14 cellular contexts compared by ENCODE assay signal in the genomic region with DNA sequence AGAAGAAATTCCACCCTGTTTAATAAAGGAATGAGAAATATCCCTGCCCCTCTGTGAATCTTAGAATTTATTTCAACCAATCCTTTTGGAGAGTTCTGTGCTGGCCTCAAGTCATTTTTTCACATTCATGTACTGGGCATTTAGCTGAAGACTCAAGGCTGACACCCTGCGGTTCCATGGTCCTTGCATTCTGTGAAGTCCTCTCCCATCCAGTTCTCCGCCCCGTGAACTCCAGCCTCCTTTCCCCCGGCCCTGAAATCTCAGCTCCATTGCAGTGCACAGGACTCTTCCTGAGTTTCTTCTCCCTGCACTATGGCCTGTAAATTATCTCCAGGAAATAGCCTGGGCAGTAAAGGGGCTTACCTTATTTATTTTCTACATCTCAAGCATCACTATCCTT.
DNase-seq lines count a peak whose midpoint lies in the region; TF ChIP-seq lines count a peak whose summit lies in the region.
"Had no signal": no experiment of that assay in that cellular context is flagged by ENCODE, and none has a peak within 500 bp of the region (broad histone marks: within the 10 kb centered on the region; RNA-seq: fewer than 3 reads in every experiment).

No MANE protein-coding gene starts in this region.

- no peak overlapping the region for H3K14ac ChIP-seq in mesenchymal stem cell (ENCODE audit: low read length in 2 of 2)

- H3K18ac ChIP-seq in mesenchymal stem cell (ENCODE audit: low read depth in 1 of 2, low read length in 2 of 2): no peak overlapping the region

- H2BK15ac ChIP-seq in mesenchymal stem cell (ENCODE audit: low read depth, poor library complexity, severe bottlenecking): no peak overlapping the region

- H3K4me3 ChIP-seq in GM12864 (ENCODE audit: low read depth, low read length) (no peak overlapping the region), adipocyte (ENCODE audit: low read length) (no peak overlapping the region), mesenchymal stem cell (ENCODE audit: insufficient read depth in 1 of 2, low read depth in 1 of 2, low read length in 2 of 2) (no peak overlapping the region)
- H3K4me3 ChIP-seq: prostate gland, suprapubic skin had no signal

- TF ChIP-seq CTCF in GM12864 (IDR thresholded peaks at IDR 0.05; ENCODE audit: low read depth, low read length, missing control alignments): peak; percentile 1

- H3K27me3 ChIP-seq in adipocyte (replicated peaks; ENCODE audit: control insufficient read depth, insufficient read depth, low read length): no peaks in the 10 kb centered on the region
- no peaks in the 10 kb centered on the region for H3K27me3 ChIP-seq in mesenchymal stem cell (ENCODE audit: control insufficient read depth in 1 of 2, insufficient read depth in 1 of 2, low read length in 2 of 2)
- H3K27me3 ChIP-seq: suprapubic skin had no signal

- no peaks in the 10 kb centered on the region for H3K36me3 ChIP-seq in adipocyte (ENCODE audit: control insufficient read depth, insufficient read depth, low read length, severe bottlenecking)
- no peaks in the 10 kb centered on the region for H3K36me3 ChIP-seq in mesenchymal stem cell (ENCODE audit: control insufficient read depth in 1 of 2, insufficient read depth in 2 of 2, low read depth in 1 of 2, low read length in 2 of 2)
- H3K36me3 ChIP-seq: prostate gland, suprapubic skin had no signal

- H3K4me1 ChIP-seq in adipocyte (ENCODE audit: control insufficient read depth, insufficient read depth, low read length) (no peaks in the 10 kb centered on the region), mesenchymal stem cell (ENCODE audit: control insufficient read depth, insufficient read depth, low read depth, low read length) (no peaks in the 10 kb centered on the region)
- H3K4me1 ChIP-seq: prostate gland, suprapubic skin had no signal

- 90% methylated on average over 4 of the region's 4 CpGs for WGBS in mesenchymal stem cell

- H2BK12ac ChIP-seq in mesenchymal stem cell (ENCODE audit: low read length in 2 of 2): no peak overlapping the region

- no peak overlapping the region for H2AK5ac ChIP-seq in mesenchymal stem cell (ENCODE audit: low read length, severe bottlenecking)

- H3K4me2 ChIP-seq in mesenchymal stem cell (ENCODE audit: low read length, poor library complexity, severe bottlenecking): no peak overlapping the region

- H3K23ac ChIP-seq in mesenchymal stem cell (ENCODE audit: low read length in 2 of 2): no peak overlapping the region

- H3K27ac ChIP-seq in mesenchymal stem cell (ENCODE audit: low read length, poor library complexity, severe bottlenecking): no peak overlapping the region
- H3K27ac ChIP-seq: prostate gland, suprapubic skin had no signal

- H3K9ac ChIP-seq in adipocyte (ENCODE audit: low read length): no peak overlapping the region
- no peak overlapping the region for H3K9ac ChIP-seq in mesenchymal stem cell (ENCODE audit: low read length)

- H2AFZ ChIP-seq in mesenchymal stem cell (ENCODE audit: low read depth, low read length): peak overlapping the region; percentile 61

- no peaks in the 10 kb centered on the region for H3K79me1 ChIP-seq in mesenchymal stem cell (replicated peaks; ENCODE audit: low read length, poor library complexity, severe bottlenecking)

- H3K9me3 ChIP-seq in adipocyte (ENCODE audit: control insufficient read depth, low read length): no peaks in the 10 kb centered on the region
- H3K9me3 ChIP-seq in mesenchymal stem cell (ENCODE audit: control insufficient read depth, low read length): no peaks in the 10 kb centered on the region
- H3K9me3 ChIP-seq: prostate gland, suprapubic skin had no signal

- H4K8ac ChIP-seq in mesenchymal stem cell (ENCODE audit: low read length): no peak overlapping the region

- no peak overlapping the region for H2BK5ac ChIP-seq in mesenchymal stem cell (ENCODE audit: low read depth, low read length, poor library complexity, severe bottlenecking)

- H2BK120ac ChIP-seq in mesenchymal stem cell (ENCODE audit: low read depth, low read length): no peak overlapping the region

- no peak overlapping the region for H4K91ac ChIP-seq in mesenchymal stem cell (ENCODE audit: low read length)

- DNase-seq in GM12864 (ENCODE audit: low read depth) (no peak), LHCN-M2 (ENCODE audit: low read depth) (peak; percentile 78), adipocyte (ENCODE audit: low read depth) (peak; percentile 56), mesenchymal stem cell (no peak), T-helper 2 cell (no peak), COLO668 (lab: John Stamatoyannopoulos, UW; ENCODE audit: unreplicated experiment) (no peak), NCI-H1930 (lab: John Stamatoyannopoulos, UW) (no peak)
- DNase-seq: activated CD8-positive, alpha-beta memory T cell treated with anti-CD3 and anti-CD28 coated beads, Interleukin-2, amount 10 ng/mL, durations not matched to agents 7 days and 5 days; anterior cingulate cortex; NCI-H1048; NK-92 treated with Interleukin-12 subunit alpha and Interleukin-12 subunit beta, amount 100 ng/mL, for 24 hours; T-helper 17 cell had no signal

- H3K4ac ChIP-seq in mesenchymal stem cell (ENCODE audit: low read depth in 1 of 2, low read length in 2 of 2): no peak overlapping the region

Comparison
In these comparisons a context has a peak if more than half of its experiments do, and no peak if none do; other contexts are left out.
1. DNase-seq: peak in LHCN-M2 (single experiment) and adipocyte (single experiment); none in GM12864 (single experiment), mesenchymal stem cell (single experiment), T-helper 2 cell (0 of 5), COLO668 (single experiment) and NCI-H1930 (0 of 2).